ENCODE assay signal across 8 cellular contexts in the genomic region with DNA sequence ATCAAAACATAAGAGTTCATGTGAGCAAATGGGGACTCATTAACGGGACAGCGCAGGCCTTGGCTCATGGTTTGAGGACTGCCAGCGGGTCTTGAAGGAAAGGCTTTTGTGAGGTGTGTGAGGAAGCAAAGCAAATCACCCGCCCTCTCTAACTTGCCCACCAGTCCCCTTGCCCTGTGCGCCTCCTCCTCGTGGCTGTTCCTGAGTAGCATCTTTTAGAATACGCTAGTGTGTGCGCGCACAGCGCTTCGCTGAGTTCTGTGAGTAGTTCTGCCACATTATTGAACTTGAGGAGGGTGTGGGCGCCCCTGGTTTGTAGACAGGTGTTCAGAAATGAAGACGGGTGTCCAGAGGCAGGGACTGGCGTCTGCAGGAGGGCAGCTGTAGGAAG.
DNase-seq lines count a peak whose midpoint lies in the region; ATAC-seq and TF ChIP-seq lines count a peak whose summit lies in the region.
"Not testable (repeated sequence)": the region's sequence is repeated elsewhere in the genome, so short reads cannot be mapped to it uniquely, and the experiment has no call there.

No MANE protein-coding gene starts in this region.

- not testable (repeated sequence) for H3K4me1 ChIP-seq in ascending aorta; right lobe of liver; osteoblast (ENCODE audit: insufficient read depth, low read length)
- peaks cover 11% of the 10 kb centered on the region for H3K4me1 ChIP-seq in stomach smooth muscle (ENCODE audit: control insufficient read depth, insufficient read depth, low read length)

- not testable (repeated sequence) for DNase-seq in AG04449 (ENCODE audit: low read depth, low spot score); ascending aorta (ENCODE audit: low spot score in 2 of 2); left cardiac atrium; right lobe of liver; osteoblast (ENCODE audit: insufficient read length, low spot score, missing footprints)
- peak; percentile 1 for DNase-seq in NCI-H2227 (lab: John Stamatoyannopoulos, UW; ENCODE audit: unreplicated experiment)
- peak; percentile 24 for DNase-seq in endothelial cell (ENCODE audit: low spot score)

- not testable (repeated sequence) for TF ChIP-seq CTCF in AG04449 (IDR thresholded peaks at IDR 0.05; ENCODE audit: insufficient read depth, low read length, missing control alignments); ascending aorta (IDR thresholded peaks at IDR 0.05); endothelial cell (IDR thresholded peaks at IDR 0.05; ENCODE audit: unreplicated experiment); right lobe of liver (IDR thresholded peaks at IDR 0.05); osteoblast (IDR thresholded peaks at IDR 0.05; ENCODE audit: extremely low read depth, low read depth, low read length)

- H3K36me3 Mint-ChIP-seq in endothelial cell (ENCODE audit: low read depth, unreplicated experiment): peaks cover 21% of the 10 kb centered on the region

- not testable (repeated sequence) for H3K36me3 ChIP-seq in ascending aorta; right lobe of liver; osteoblast (ENCODE audit: insufficient read depth, low read length); stomach smooth muscle (ENCODE audit: control insufficient read depth in 2 of 2, insufficient read depth in 2 of 2, low read length in 2 of 2)

- H3K9ac ChIP-seq in stomach smooth muscle (ENCODE audit: low read length in 2 of 2): peak overlapping the region; percentile 74 to 75

- peak overlapping the region; percentile 92 for H3K4me3 Mint-ChIP-seq in endothelial cell (ENCODE audit: unreplicated experiment)

- H3K27ac ChIP-seq in ascending aorta (peak overlapping the region; percentile 78 to 88), right lobe of liver (peak overlapping the region in 1 of 3 donors; percentile 47), osteoblast (ENCODE audit: low read depth, low read length) (peak overlapping the region; percentile 67), stomach smooth muscle (ENCODE audit: low read length) (peak overlapping the region; percentile 53)

- H3K4me2 ChIP-seq in osteoblast (ENCODE audit: insufficient read depth, low read length): peak overlapping the region; percentile 80

- not testable (repeated sequence) for H3K9me3 Mint-ChIP-seq in endothelial cell (ENCODE audit: unreplicated experiment)

- peaks cover 17% of the 10 kb centered on the region for H3K4me1 Mint-ChIP-seq in endothelial cell (ENCODE audit: unreplicated experiment)

- H2AFZ ChIP-seq in osteoblast (ENCODE audit: low read length): peak overlapping the region; percentile 95

- H3K27me3 Mint-ChIP-seq in endothelial cell (ENCODE audit: unreplicated experiment): not testable (repeated sequence)

- not testable (repeated sequence) for H3K27me3 ChIP-seq in ascending aorta; right lobe of liver; osteoblast (ENCODE audit: insufficient read depth, low read length); stomach smooth muscle (ENCODE audit: control insufficient read depth in 1 of 2, insufficient read depth in 2 of 2, low read length in 2 of 2)

- WGBS in right lobe of liver (ENCODE audit: insufficient coverage, low coverage, low lambda C conversion rate, missing lambda C conversion rate): 27% methylated on average over 9 of the region's 14 CpGs

- POLR2A ChIA-PET in AG04449 (lab: Yijun Ruan, JAX): not testable (repeated sequence)

- not testable (repeated sequence) for TF ChIP-seq POLR2A in right lobe of liver (IDR thresholded peaks at IDR 0.05)

- not testable (repeated sequence) for H4K20me1 ChIP-seq in osteoblast (ENCODE audit: insufficient read depth, low read length)

- H3K27ac Mint-ChIP-seq in endothelial cell (ENCODE audit: unreplicated experiment): not testable (repeated sequence)

- CTCF ChIA-PET in AG04449 (lab: Yijun Ruan, JAX): not testable (repeated sequence)

- H3K4me3 ChIP-seq in AG04449 (ENCODE audit: low read depth, low read length) (peak overlapping the region; percentile 67), ascending aorta (peak overlapping the region; percentile 68 to 84), right lobe of liver (peak overlapping the region; percentile 33 to 40 (median 37)), osteoblast (ENCODE audit: insufficient read depth, low read length) (peak overlapping the region; percentile 77), stomach smooth muscle (ENCODE audit: low read length in 2 of 2) (peak overlapping the region; percentile 82 to 85)

- peak; percentile 8 to 22 for ATAC-seq in left cardiac atrium
- ATAC-seq in right lobe of liver: not testable (repeated sequence)

- intact Hi-C loops in ascending aorta (cut with DNase I); left cardiac atrium (cut with DNase I); right lobe of liver (cut with DNase I): not testable (repeated sequence)

- H3K9me3 ChIP-seq in ascending aorta; right lobe of liver; osteoblast (ENCODE audit: low read depth, low read length); stomach smooth muscle (ENCODE audit: control insufficient read depth in 2 of 2, low read length in 2 of 2): not testable (repeated sequence)

- H3K79me2 ChIP-seq in osteoblast (ENCODE audit: insufficient read depth, low read length): peaks cover 49% of the 10 kb centered on the region
